8 cellular contexts compared by ENCODE assay signal in the genomic region with DNA sequence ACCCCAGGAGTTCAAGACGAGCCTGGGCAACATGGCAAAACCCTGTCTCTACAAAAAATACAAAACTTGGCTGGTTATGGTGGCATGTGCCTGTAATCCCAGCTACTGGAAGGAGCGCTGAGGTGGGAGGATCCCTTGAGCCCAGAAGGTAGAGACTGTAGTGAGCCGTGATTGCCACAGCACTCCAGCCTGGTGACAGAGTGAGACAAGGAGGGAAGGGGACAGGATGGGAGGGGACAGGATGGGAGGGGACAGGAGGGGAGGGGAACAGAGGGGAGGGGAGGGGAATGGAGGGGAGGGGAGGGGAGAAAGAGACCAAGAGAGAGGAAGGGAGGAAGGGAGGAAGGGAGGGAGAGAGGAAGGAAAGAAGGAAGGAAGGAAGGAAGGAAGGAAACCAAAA. TPM values are rescaled to one million over a fixed set of nuclear protein-coding genes. Genes with fewer than 3 reads are reported as not detected.
"Had no signal": no experiment of that assay in that cellular context is flagged by ENCODE, and none has a peak within 500 bp of the region (broad histone marks: within the 10 kb centered on the region; RNA-seq: fewer than 3 reads in every experiment).

No MANE protein-coding gene starts in this region.

- H2AFZ ChIP-seq: GM23248 had no signal

- H3K27ac ChIP-seq: GM23248 had no signal

- H3K4me3 ChIP-seq: GM23248, HAP-1, K562 had no signal

- H3K27ac Mint-ChIP-seq: HFFc6 had no signal

- H3K9me3 ChIP-seq: HAP-1 had no signal

- H3K9me3 Mint-ChIP-seq: HFFc6 had no signal

- H3K4me3 Mint-ChIP-seq: HFFc6 had no signal

- H3K9ac ChIP-seq: GM23248 had no signal

- H3K4me1 ChIP-seq: HAP-1 had no signal

- H3K36me3 ChIP-seq: HAP-1 had no signal

- DNase-seq: GM23248, HFFc6, IMR-90, KG1 had no signal

- ATAC-seq: HCT116, K562 had no signal

RNA-seq across cellular contexts. Expression of a gene that starts 11.0 kb away (rescaled TPM):
- total RNA-seq: HT-29 had no signal
